20 cellular contexts compared by ENCODE assay signal in genomic region chr15:70265466-70265978, GRCh38.
DNase-seq lines count a peak whose midpoint lies in the region; ATAC-seq and TF ChIP-seq lines count a peak whose summit lies in the region.
"Had no signal": no experiment of that assay in that cellular context is flagged by ENCODE, and none has a peak within 500 bp of the region (broad histone marks: within the 10 kb centered on the region; RNA-seq: fewer than 3 reads in every experiment).

No MANE protein-coding gene starts in this region.

- H3K27me3 Mint-ChIP-seq in glutamatergic neuron (ENCODE audit: unreplicated experiment): peaks cover 9% of the 10 kb centered on the region

- H3K27ac ChIP-seq in A673 (ENCODE audit: low read depth, low read length, poor library complexity, severe bottlenecking) (no peak overlapping the region), RWPE2 (ENCODE audit: poor library complexity, severe bottlenecking) (no peak overlapping the region)
- H3K27ac ChIP-seq: C4-2B, colonic mucosa had no signal

- H3K36me3 Mint-ChIP-seq in glutamatergic neuron (ENCODE audit: unreplicated experiment): no peaks in the 10 kb centered on the region
- H3K36me3 Mint-ChIP-seq: IgD-negative memory B cell had no signal

- no peaks in the 10 kb centered on the region for H3K36me3 ChIP-seq in A673 (ENCODE audit: insufficient read depth, low read length, poor library complexity, severe bottlenecking)
- no peaks in the 10 kb centered on the region for H3K36me3 ChIP-seq in RWPE2 (ENCODE audit: low read depth)
- H3K36me3 ChIP-seq: colonic mucosa had no signal

- H3K4me1 ChIP-seq in A673 (ENCODE audit: insufficient read depth, low read length, poor library complexity, severe bottlenecking) (peaks cover 18% of the 10 kb centered on the region), RWPE2 (ENCODE audit: insufficient read depth, poor library complexity, severe bottlenecking) (peaks cover 29% of the 10 kb centered on the region)
- H3K4me1 ChIP-seq: colonic mucosa had no signal

- TF ChIP-seq CTCF in A673 (conservative IDR thresholded peaks at IDR 0.05; ENCODE audit: low read depth, low read length): peak; percentile 34; the same call in 1 of the 2 replicates
- TF ChIP-seq CTCF in GM10266 (IDR thresholded peaks at IDR 0.05; ENCODE audit: control insufficient read depth, insufficient read depth, low read depth, missing control alignments): peak; percentile 28
- TF ChIP-seq CTCF in RWPE2 (IDR thresholded peaks at IDR 0.05; ENCODE audit: poor library complexity, severe bottlenecking): peak; percentile 27
- no peak for TF ChIP-seq CTCF in glutamatergic neuron (IDR thresholded peaks at IDR 0.05; ENCODE audit: partially characterized antibody, unreplicated experiment)

- peak overlapping the region; percentile 7 for H3K27ac Mint-ChIP-seq in glutamatergic neuron (ENCODE audit: unreplicated experiment)
- H3K27ac Mint-ChIP-seq: GM23338, IgD-negative memory B cell had no signal

- H3K9me3 Mint-ChIP-seq in glutamatergic neuron (ENCODE audit: unreplicated experiment): peaks cover 7% of the 10 kb centered on the region
- H3K9me3 Mint-ChIP-seq: GM23338, IgD-negative memory B cell had no signal

- H3K9me3 ChIP-seq in A673 (ENCODE audit: low read depth, low read length, poor library complexity, severe bottlenecking) (no peaks in the 10 kb centered on the region), RWPE2 (ENCODE audit: severe bottlenecking) (no peaks in the 10 kb centered on the region)
- H3K9me3 ChIP-seq: colonic mucosa had no signal

- no TSS peak for BruUV-seq in A673 (replicated peaks; lab: Mats Ljungman, UMichigan)

- POLR2A ChIA-PET in A673 (lab: Charles Lee; ENCODE audit: low non-redundant PET): no interaction called here

- DNase-seq in A673 (ENCODE audit: low spot score) (no peak), GM10266 (ENCODE audit: extremely low spot score) (no peak), RWPE2 (ENCODE audit: low spot score) (no peak), glutamatergic neuron (no peak), globus pallidus (ENCODE audit: low spot score) (no peak), NCI-H1417 treated with DMSO at 0.1 percent for 48 hours (lab: John Stamatoyannopoulos, UW) (no peak)
- no peak for DNase-seq in activated CD4-positive, alpha-beta T cell treated with anti-CD3 and anti-CD28 coated beads for 4 hours
- DNase-seq: activated CD4-positive, alpha-beta T cell treated with anti-CD3 and anti-CD28 coated beads, Interleukin-2, amount 50 U/mL, for 48 hours; activated gamma-delta T cell treated with Interleukin-2 at 50 U/mL for 16 hours; colonic mucosa; foreskin fibroblast; left ventricle myocardium superior; NCI-H187 treated with DMSO at 0.1 percent for 48 hours; occipital lobe; stimulated activated CD4-positive, alpha-beta T cell treated with anti-CD3 and anti-CD28 coated beads, Interleukin-1b, Interleukin-23, amount 100 ng/mL, for 48 hours; stimulated activated naive CD4-positive, alpha-beta T cell treated with Interleukin-2 at 50 U/mL for 16 hours had no signal

- H3K4me1 Mint-ChIP-seq in glutamatergic neuron (ENCODE audit: low read depth, unreplicated experiment): peaks cover 27% of the 10 kb centered on the region

- no peak overlapping the region for H3K4me3 Mint-ChIP-seq in glutamatergic neuron (ENCODE audit: unreplicated experiment)
- H3K4me3 Mint-ChIP-seq: GM23338 had no signal

- no peak overlapping the region for H3K4me3 ChIP-seq in A673 (ENCODE audit: low read depth, low read length, poor library complexity, severe bottlenecking)
- no peak overlapping the region for H3K4me3 ChIP-seq in RWPE2 (ENCODE audit: severe bottlenecking)
- H3K4me3 ChIP-seq: colonic mucosa, GM23338 had no signal

- intact Hi-C loops in A673 (cut with micrococcal nuclease; ENCODE audit: unreplicated experiment): no loop called here

- CTCF ChIA-PET in A673 (lab: Charles Lee): no interaction called here

- H3K27me3 ChIP-seq in A673 (replicated peaks; ENCODE audit: insufficient read depth, low read depth, low read length, poor library complexity) (no peaks in the 10 kb centered on the region), RWPE2 (ENCODE audit: insufficient read depth, poor library complexity, severe bottlenecking) (no peaks in the 10 kb centered on the region)
- H3K27me3 ChIP-seq: colonic mucosa had no signal

- ATAC-seq in RWPE2 (ENCODE audit: low read depth) (no peak), HG02970 (IDR thresholded peaks at IDR 0.05; ENCODE audit: low FRiP score, unreplicated experiment) (no peak)
- ATAC-seq: GM23338 had no signal
